ENCODE assay signal across 14 cellular contexts in the genomic region with DNA sequence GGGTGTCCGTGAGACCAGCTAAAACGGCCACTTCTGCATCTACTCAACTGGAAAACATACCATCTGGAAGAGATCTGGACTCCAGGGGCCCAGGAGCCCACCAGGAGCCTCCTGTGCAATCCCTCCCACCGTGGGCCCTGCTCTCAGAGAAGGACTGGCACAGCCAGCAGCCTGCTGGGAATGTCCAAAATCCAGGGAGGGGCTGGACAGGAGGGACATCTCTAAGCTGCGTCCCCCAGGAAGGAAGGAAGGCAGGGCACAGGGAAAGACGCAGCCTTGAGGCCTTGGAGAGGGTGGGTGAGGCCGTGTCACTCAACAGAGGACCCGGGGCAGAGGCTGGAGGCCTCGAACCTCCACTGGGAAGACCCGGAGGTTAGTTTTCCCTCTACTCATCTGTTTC.
DNase-seq lines count a peak whose midpoint lies in the region; ATAC-seq, FAIRE-seq and TF ChIP-seq lines count a peak whose summit lies in the region.
"Had no signal": no experiment of that assay in that cellular context is flagged by ENCODE, and none has a peak within 500 bp of the region (broad histone marks: within the 10 kb centered on the region; RNA-seq: fewer than 3 reads in every experiment).

No MANE protein-coding gene starts in this region.

- no peak overlapping the region for H3K9ac ChIP-seq in kidney (ENCODE audit: low read length in 2 of 2)
- H3K9ac ChIP-seq: GM23248 had no signal

- peaks cover 20% of the 10 kb centered on the region for H3K4me1 ChIP-seq in left ventricle myocardium inferior
- H3K4me1 ChIP-seq in HEK293 (ENCODE audit: control insufficient read depth, insufficient read depth, low read length): no peaks in the 10 kb centered on the region
- peaks cover 0 to 2% of the 10 kb centered on the region in 2 donors for H3K4me1 ChIP-seq in kidney (ENCODE audit: control insufficient read depth in 1 of 2, insufficient read depth in 1 of 2, low read depth in 1 of 2, low read length in 2 of 2)
- peaks cover 38% of the 10 kb centered on the region for H3K4me1 ChIP-seq in vagina

- H3K4me3 ChIP-seq in left ventricle myocardium inferior (no peak overlapping the region), HEK293 (ENCODE audit: low read depth, low read length) (no peak overlapping the region), kidney (ENCODE audit: low read length in 2 of 2) (no peak overlapping the region), vagina (no peak overlapping the region)
- H3K4me3 ChIP-seq: GM12878 had no signal

- ATAC-seq in HG03342 (IDR thresholded peaks at IDR 0.05; ENCODE audit: unreplicated experiment): no peak
- ATAC-seq in HG03196 (IDR thresholded peaks at IDR 0.05; ENCODE audit: unreplicated experiment): no peak
- ATAC-seq: GM12878 had no signal

- no peak for TF ChIP-seq POLR2A in vagina (IDR thresholded peaks at IDR 0.05)

- H3K27me3 ChIP-seq in left ventricle myocardium inferior (ENCODE audit: low read depth) (peaks cover 3% of the 10 kb centered on the region), vagina (no peaks in the 10 kb centered on the region)

- intact Hi-C loops in left ventricle myocardium inferior (cut with micrococcal nuclease) (no loop called here), cardiac septum (cut with DNase I) (no loop called here), kidney (cut with DNase I) (no loop called here), vagina (cut with DNase I) (no loop called here)

- CTCF ChIA-PET in HEK293 (lab: Yijun Ruan, JAX): no interaction called here

- POLR2A ChIA-PET in HEK293 (lab: Yijun Ruan, JAX): no interaction called here

- H3K9me3 ChIP-seq in left ventricle myocardium inferior (replicated peaks) (no peaks in the 10 kb centered on the region), HEK293 (ENCODE audit: control insufficient read depth, insufficient read depth, low read depth, low read length) (no peaks in the 10 kb centered on the region), kidney (ENCODE audit: control insufficient read depth in 1 of 2, low read length in 2 of 2) (no peaks in the 10 kb centered on the region), vagina (no peaks in the 10 kb centered on the region)

- H3K27ac ChIP-seq in left ventricle myocardium inferior (replicated peaks) (peak overlapping the region; percentile 86), HEK293 (ENCODE audit: extremely low read depth, low read depth, low read length) (no peak overlapping the region), kidney (ENCODE audit: low read depth in 2 of 2, low read length in 2 of 2) (no peak overlapping the region), vagina (peak overlapping the region; percentile 61)
- H3K27ac ChIP-seq: GM23248 had no signal

- no peak for FAIRE-seq in kidney (lab: Jason Lieb, UNC)
- FAIRE-seq: GM12878, GM18507, H54 had no signal

- DNase-seq in left ventricle myocardium inferior: no peak
- no peak for DNase-seq in cardiac septum (ENCODE audit: low spot score)
- DNase-seq in kidney: peak; percentile 44
- no peak for DNase-seq in vagina (ENCODE audit: extremely low spot score in 2 of 2)
- DNase-seq: ACHN; CD4-positive, alpha-beta memory T cell; DMS79 had no signal

- TF ChIP-seq CTCF in left ventricle myocardium inferior (IDR thresholded peaks at IDR 0.05; ENCODE audit: borderline replicate concordance) (no peak), HEK293 (tag by site-specific recombination; IDR thresholded peaks at IDR 0.05) (no peak), kidney (IDR thresholded peaks at IDR 0.05; ENCODE audit: borderline replicate concordance, extremely low read depth, insufficient read depth) (no peak), vagina (IDR thresholded peaks at IDR 0.05) (no peak)

- no peaks in the 10 kb centered on the region for H3K36me3 ChIP-seq in left ventricle myocardium inferior
- no peaks in the 10 kb centered on the region for H3K36me3 ChIP-seq in HEK293 (ENCODE audit: control insufficient read depth in 2 of 2, insufficient read depth in 1 of 2, low read length in 2 of 2)
- H3K36me3 ChIP-seq in kidney (ENCODE audit: control insufficient read depth in 1 of 2, insufficient read depth in 2 of 2, low read length in 2 of 2): no peaks in the 10 kb centered on the region
- H3K36me3 ChIP-seq in vagina: no peaks in the 10 kb centered on the region

TF ChIP-seq in HEK293, 187 proteins besides CTCF, POLR2A, EP300 and RAD21:
- TF ChIP-seq YY2 (tag by site-specific recombination; IDR thresholded peaks at IDR 0.05) (no peak), ZNF175 (tag by site-specific recombination; IDR thresholded peaks at IDR 0.05) (no peak), ZIC2 (tag by site-specific recombination; IDR thresholded peaks at IDR 0.05) (peak; percentile 30), GLIS1 (tag by site-specific recombination; IDR thresholded peaks at IDR 0.05) (peak; percentile 32)

Comparison
In these comparisons a context has a peak if more than half of its experiments do, and no peak if none do; other contexts are left out.
1. H3K27ac ChIP-seq: peak in left ventricle myocardium inferior (single experiment) and vagina (single experiment); none in HEK293 (single experiment) and kidney (0 of 2).